In genomic region chr11:67859513-67860156, GRCh38 we compare ENCODE assay signal across 8 cellular contexts.
DNase-seq lines count a peak whose midpoint lies in the region; ATAC-seq and TF ChIP-seq lines count a peak whose summit lies in the region.
"Not testable (repeated sequence)": the region's sequence is repeated elsewhere in the genome, so short reads cannot be mapped to it uniquely, and the experiment has no call there.

No MANE protein-coding gene starts in this region.

- H3K4me3 Mint-ChIP-seq in CD4-positive, CD25-positive, alpha-beta regulatory T cell; activated CD4-positive, alpha-beta memory T cell treated with anti-CD3 and anti-CD28 coated beads, Interleukin-2, amount 10 ng/mL, durations not matched to agents 7 days and 5 days; activated naive CD8-positive, alpha-beta T cell treated with anti-CD3 and anti-CD28 coated beads, Interleukin-2, amount 10 ng/mL, durations not matched to agents 7 days and 5 days; progenitor cell of endocrine pancreas (ENCODE audit: low read depth): not testable (repeated sequence)

- not testable (repeated sequence) for H3K4me3 ChIP-seq in CD4-positive, CD25-positive, alpha-beta regulatory T cell (ENCODE audit: low read depth, low read length); fibroblast of the aortic adventitia (ENCODE audit: low read depth, low read length)

- POLR2A ChIA-PET in RWPE1 (lab: Yijun Ruan, JAX; ENCODE audit: low non-redundant PET); activated CD4-positive, alpha-beta memory T cell treated with anti-CD3 and anti-CD28 coated beads, Interleukin-2, amount 10 ng/mL, durations not matched to agents 7 days and 5 days (lab: Charles Lee); activated naive CD8-positive, alpha-beta T cell treated with anti-CD3 and anti-CD28 coated beads, Interleukin-2, amount 10 ng/mL, durations not matched to agents 7 days and 5 days (lab: Charles Lee): not testable (repeated sequence)

- TF ChIP-seq CTCF in RWPE1 (conservative IDR thresholded peaks at IDR 0.05; ENCODE audit: low read depth), result peak; percentile 22
- not testable (repeated sequence) for TF ChIP-seq CTCF in fibroblast of the aortic adventitia (IDR thresholded peaks at IDR 0.05; ENCODE audit: insufficient read depth, low read length)
- peak; percentile 42 for TF ChIP-seq CTCF in progenitor cell of endocrine pancreas (IDR thresholded peaks at IDR 0.05; ENCODE audit: unreplicated experiment)

- TF ChIP-seq RAD21 in Ishikawa (IDR thresholded peaks at IDR 0.05; ENCODE audit: low read depth), result peak; percentile 47; the same call in 1 of the 2 replicates

- H3K4me1 ChIP-seq in CD4-positive, CD25-positive, alpha-beta regulatory T cell (ENCODE audit: control insufficient read depth, insufficient read depth, low read length, poor library complexity, severe bottlenecking), result not testable (repeated sequence)

- H3K27ac Mint-ChIP-seq in CD4-positive, CD25-positive, alpha-beta regulatory T cell; activated CD4-positive, alpha-beta memory T cell treated with anti-CD3 and anti-CD28 coated beads, Interleukin-2, amount 10 ng/mL, durations not matched to agents 7 days and 5 days; activated naive CD8-positive, alpha-beta T cell treated with anti-CD3 and anti-CD28 coated beads, Interleukin-2, amount 10 ng/mL, durations not matched to agents 7 days and 5 days; progenitor cell of endocrine pancreas: not testable (repeated sequence)

- DNase-seq in CD4-positive, CD25-positive, alpha-beta regulatory T cell, result peak; percentile 27 to 57 (median 31)
- not testable (repeated sequence) for DNase-seq in RWPE1 (ENCODE audit: low spot score)
- peak; percentile 66 for DNase-seq in activated CD4-positive, alpha-beta memory T cell treated with anti-CD3 and anti-CD28 coated beads, Interleukin-2, amount 10 ng/mL, durations not matched to agents 7 days and 5 days
- peak; percentile 44 for DNase-seq in activated naive CD8-positive, alpha-beta T cell treated with anti-CD3 and anti-CD28 coated beads, Interleukin-2, amount 10 ng/mL, durations not matched to agents 7 days and 5 days
- DNase-seq in fibroblast of the aortic adventitia (ENCODE audit: low read depth) (peak; percentile 29), progenitor cell of endocrine pancreas (ENCODE audit: low spot score, unreplicated experiment) (peak; percentile 26)
- peak; percentile 9 to 14 for DNase-seq in stimulated activated CD8-positive, alpha-beta memory T cell treated with anti-CD3 and anti-CD28 coated beads, Interleukin-15, amount 100 ng/mL, for 48 hours (ENCODE audit: low read depth in 2 of 2)

- CTCF ChIA-PET in RWPE1 (lab: Yijun Ruan, JAX); activated CD4-positive, alpha-beta memory T cell treated with anti-CD3 and anti-CD28 coated beads, Interleukin-2, amount 10 ng/mL, durations not matched to agents 7 days and 5 days (lab: Charles Lee): not testable (repeated sequence)

- not testable (repeated sequence) for TF ChIP-seq EP300 in Ishikawa (IDR thresholded peaks at IDR 0.05; ENCODE audit: borderline replicate concordance)

- peaks cover 11% of the 10 kb centered on the region for H3K27me3 Mint-ChIP-seq in CD4-positive, CD25-positive, alpha-beta regulatory T cell
- not testable (repeated sequence) for H3K27me3 Mint-ChIP-seq in activated CD4-positive, alpha-beta memory T cell treated with anti-CD3 and anti-CD28 coated beads, Interleukin-2, amount 10 ng/mL, durations not matched to agents 7 days and 5 days; activated naive CD8-positive, alpha-beta T cell treated with anti-CD3 and anti-CD28 coated beads, Interleukin-2, amount 10 ng/mL, durations not matched to agents 7 days and 5 days; progenitor cell of endocrine pancreas

- H3K27me3 ChIP-seq in CD4-positive, CD25-positive, alpha-beta regulatory T cell (ENCODE audit: control insufficient read depth, insufficient read depth, low read length), result not testable (repeated sequence)

- H3K4me1 Mint-ChIP-seq in CD4-positive, CD25-positive, alpha-beta regulatory T cell; activated CD4-positive, alpha-beta memory T cell treated with anti-CD3 and anti-CD28 coated beads, Interleukin-2, amount 10 ng/mL, durations not matched to agents 7 days and 5 days; activated naive CD8-positive, alpha-beta T cell treated with anti-CD3 and anti-CD28 coated beads, Interleukin-2, amount 10 ng/mL, durations not matched to agents 7 days and 5 days; progenitor cell of endocrine pancreas (ENCODE audit: low read depth): not testable (repeated sequence)

- not testable (repeated sequence) for H3K36me3 ChIP-seq in CD4-positive, CD25-positive, alpha-beta regulatory T cell (ENCODE audit: control insufficient read depth, insufficient read depth, low read length)

- H3K9me3 Mint-ChIP-seq in CD4-positive, CD25-positive, alpha-beta regulatory T cell; activated CD4-positive, alpha-beta memory T cell treated with anti-CD3 and anti-CD28 coated beads, Interleukin-2, amount 10 ng/mL, durations not matched to agents 7 days and 5 days; activated naive CD8-positive, alpha-beta T cell treated with anti-CD3 and anti-CD28 coated beads, Interleukin-2, amount 10 ng/mL, durations not matched to agents 7 days and 5 days; progenitor cell of endocrine pancreas (ENCODE audit: low read depth): not testable (repeated sequence)

- not testable (repeated sequence) for H3K9me3 ChIP-seq in CD4-positive, CD25-positive, alpha-beta regulatory T cell (ENCODE audit: control insufficient read depth in 2 of 2, low read length in 2 of 2)

- not testable (repeated sequence) for H3K27ac ChIP-seq in CD4-positive, CD25-positive, alpha-beta regulatory T cell (ENCODE audit: insufficient read depth, low read length, poor library complexity, severe bottlenecking); RWPE1

- not testable (repeated sequence) for H3K36me3 Mint-ChIP-seq in CD4-positive, CD25-positive, alpha-beta regulatory T cell; activated CD4-positive, alpha-beta memory T cell treated with anti-CD3 and anti-CD28 coated beads, Interleukin-2, amount 10 ng/mL, durations not matched to agents 7 days and 5 days (ENCODE audit: low read depth); activated naive CD8-positive, alpha-beta T cell treated with anti-CD3 and anti-CD28 coated beads, Interleukin-2, amount 10 ng/mL, durations not matched to agents 7 days and 5 days; progenitor cell of endocrine pancreas (ENCODE audit: insufficient read depth)

- ATAC-seq in CD4-positive, CD25-positive, alpha-beta regulatory T cell (ENCODE audit: low read depth in 2 of 2); activated naive CD8-positive, alpha-beta T cell treated with anti-CD3 and anti-CD28 coated beads, Interleukin-2, amount 10 ng/mL, durations not matched to agents 7 days and 5 days (ENCODE audit: low read depth): not testable (repeated sequence)
